1 cellular context compared by ENCODE assay signal in the genomic region with DNA sequence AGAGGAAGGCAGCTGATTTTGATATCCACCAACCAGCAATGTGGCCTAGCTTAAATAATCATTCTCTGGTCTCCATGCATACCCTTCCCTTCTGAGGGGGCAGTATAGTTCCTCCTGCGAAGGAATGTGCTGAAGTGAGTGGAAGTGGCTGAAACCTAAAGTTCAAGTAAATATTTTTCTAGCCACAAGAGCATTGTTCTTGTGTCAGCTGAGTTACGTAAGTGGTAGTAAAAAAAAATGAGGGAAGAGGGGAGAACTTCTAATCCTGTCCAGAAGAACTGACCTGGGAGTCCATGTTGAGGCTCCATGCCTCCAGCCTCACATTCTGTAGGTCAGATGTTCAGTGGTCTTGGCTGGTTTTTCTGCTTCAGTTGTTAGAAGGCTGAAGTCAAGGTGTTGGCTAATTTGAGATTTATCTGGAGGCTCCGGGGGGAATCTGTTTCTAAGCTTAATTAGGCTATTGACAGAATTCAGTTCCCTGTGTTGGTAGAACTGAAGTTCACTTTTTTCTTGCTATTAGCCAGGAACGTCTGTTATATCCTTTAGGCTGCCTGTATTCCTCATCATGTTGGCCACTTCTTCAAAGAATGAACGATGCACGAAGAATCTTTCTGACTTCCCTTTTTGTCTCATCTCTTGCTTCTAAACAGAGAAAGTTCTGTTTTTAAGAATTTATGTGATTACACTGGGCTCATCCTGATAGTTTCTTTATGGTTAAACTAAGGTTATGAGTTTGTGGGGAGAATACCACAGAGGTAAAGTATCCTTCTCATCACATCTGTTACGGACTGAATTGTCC.
TF ChIP-seq lines count a peak whose summit lies in the region.

No MANE protein-coding gene starts in this region.

TF ChIP-seq in endothelial cell of umbilical vein, 7 proteins besides CTCF, POLR2A, EP300 and RAD21 (continued from another document):
- no peak for TF ChIP-seq EZH2 (IDR thresholded peaks at IDR 0.05; ENCODE audit: borderline replicate concordance, low read depth, low read length, severe bottlenecking)
- TF ChIP-seq, protein P1, sequence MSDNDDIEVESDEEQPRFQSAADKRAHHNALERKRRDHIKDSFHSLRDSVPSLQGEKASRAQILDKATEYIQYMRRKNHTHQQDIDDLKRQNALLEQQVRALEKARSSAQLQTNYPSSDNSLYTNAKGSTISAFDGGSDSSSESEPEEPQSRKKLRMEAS (IDR thresholded peaks at IDR 0.05; ENCODE audit: insufficient read depth, insufficient read length) = no peak
TF ChIP-seq in endothelial cell of umbilical vein: peak in this region for 0.
